8 cellular contexts compared by ENCODE assay signal in the genomic region with DNA sequence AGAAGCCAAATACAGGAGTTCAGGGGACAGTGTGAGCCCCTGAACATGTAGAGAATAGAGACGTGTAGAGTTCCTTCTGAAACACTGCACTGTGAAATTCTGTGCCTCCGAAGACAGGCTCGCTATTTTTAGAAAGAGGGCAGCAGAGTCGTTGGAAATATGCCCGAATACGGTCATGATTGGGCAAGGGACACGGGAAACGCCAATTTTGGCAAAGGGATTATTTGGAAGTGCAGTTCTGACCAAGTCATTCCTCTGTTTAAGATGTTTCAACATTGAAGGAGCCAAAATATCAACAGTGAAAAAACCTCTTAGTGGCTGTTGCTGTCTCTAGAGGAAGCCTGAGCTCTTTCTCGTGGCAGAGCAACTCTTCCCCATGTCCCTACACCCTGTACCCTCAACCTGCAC. TPM values are rescaled to one million over a fixed set of nuclear protein-coding genes. Genes with fewer than 3 reads are reported as not detected.
DNase-seq lines count a peak whose midpoint lies in the region; ATAC-seq and TF ChIP-seq lines count a peak whose summit lies in the region.

No MANE protein-coding gene starts in this region.

- no peak overlapping the region; the same call in 1 of the 2 replicates for H3K27ac ChIP-seq in ACC112 (ENCODE audit: low read depth, low read length)

- H3K27me3 ChIP-seq in ACC112 (ENCODE audit: insufficient read depth, low read length): no peaks in the 10 kb centered on the region

- H2AFZ ChIP-seq in ACC112 (ENCODE audit: low read length, unreplicated experiment): peak overlapping the region; percentile 60

- in situ Hi-C loops in KBM-7 (cut with MboI; ENCODE audit: low pct_unique_long_range_greater_than_20kb, low sequenced_read_pairs): no loop called here

- H3K4me3 ChIP-seq in ACC112 (ENCODE audit: low read depth, low read length) (peak overlapping the region; percentile 63; the same call in 1 of the 2 replicates), fibroblast of mammary gland (ENCODE audit: control insufficient read depth, low read depth, low read length) (no peak overlapping the region)

- H3K36me3 ChIP-seq in ACC112 (ENCODE audit: insufficient read depth, low read length): no peaks in the 10 kb centered on the region

- TF ChIP-seq CTCF in fibroblast of mammary gland (conservative IDR thresholded peaks at IDR 0.05; ENCODE audit: control insufficient read depth, insufficient read depth, low read depth, low read length): no peak
- no peak for TF ChIP-seq CTCF in omental fat pad (IDR thresholded peaks at IDR 0.05)

- peak; percentile 70 for DNase-seq in NCI-H446 treated with DMSO at 0.1 percent for 48 hours (lab: John Stamatoyannopoulos, UW)
- peak; percentile 82 for DNase-seq in fibroblast of mammary gland (ENCODE audit: low read depth)
- no peak for DNase-seq in omental fat pad (ENCODE audit: low spot score)
- no peak for DNase-seq in SIG-M5 treated with dmso at 0.1 percent for 504 hours (lab: John Stamatoyannopoulos, UW; ENCODE audit: unreplicated experiment)
- DNase-seq in KBM-7: no peak
- DNase-seq in stimulated activated naive CD8-positive, alpha-beta T cell treated with anti-CD3 and anti-CD28 coated beads, Interleukin-15, Interleukin-2, amounts not matched to agents 100 U/mL and 50 U/mL, for 24 hours: no peak

- H3K4me1 ChIP-seq in ACC112 (ENCODE audit: control insufficient read depth, insufficient read depth, low read length, unreplicated experiment): peaks cover 15% of the 10 kb centered on the region

- no peaks in the 10 kb centered on the region for H3K79me2 ChIP-seq in ACC112 (ENCODE audit: control insufficient read depth, insufficient read depth, low read length, unreplicated experiment)

- ATAC-seq in omental fat pad (ENCODE audit: low FRiP score): peak; percentile 72
- no peak for ATAC-seq in GM18858 (IDR thresholded peaks at IDR 0.05; ENCODE audit: unreplicated experiment)
- ATAC-seq in stimulated activated naive CD8-positive, alpha-beta T cell treated with anti-CD3 and anti-CD28 coated beads, Interleukin-15, Interleukin-2, amounts not matched to agents 100 U/mL and 50 U/mL, for 24 hours: no peak

RNA-seq across cellular contexts. Expression of a gene that starts 9.5 kb away (rescaled TPM):
- total RNA-seq in omental fat pad: 10 to 100 TPM; 27.4 to 59.6 (median 34.9) TPM

RNA-seq across cellular contexts. Expression of a gene that starts 37.6 kb away (rescaled TPM):
- total RNA-seq in omental fat pad: 1 to 10 TPM; 2.4 to 3.8 (median 3.0) TPM

Comparison
In these comparisons a context has a peak if more than half of its experiments do, and no peak if none do; other contexts are left out.
1. DNase-seq: peak in NCI-H446 treated with DMSO at 0.1 percent for 48 hours (single experiment) and fibroblast of mammary gland (single experiment); none in omental fat pad (single experiment), SIG-M5 treated with dmso at 0.1 percent for 504 hours (single experiment), KBM-7 (single experiment) and stimulated activated naive CD8-positive, alpha-beta T cell treated with anti-CD3 and anti-CD28 coated beads, Interleukin-15, Interleukin-2, amounts not matched to agents 100 U/mL and 50 U/mL, for 24 hours (single experiment).